28 cellular contexts compared by ENCODE assay signal in the genomic region with DNA sequence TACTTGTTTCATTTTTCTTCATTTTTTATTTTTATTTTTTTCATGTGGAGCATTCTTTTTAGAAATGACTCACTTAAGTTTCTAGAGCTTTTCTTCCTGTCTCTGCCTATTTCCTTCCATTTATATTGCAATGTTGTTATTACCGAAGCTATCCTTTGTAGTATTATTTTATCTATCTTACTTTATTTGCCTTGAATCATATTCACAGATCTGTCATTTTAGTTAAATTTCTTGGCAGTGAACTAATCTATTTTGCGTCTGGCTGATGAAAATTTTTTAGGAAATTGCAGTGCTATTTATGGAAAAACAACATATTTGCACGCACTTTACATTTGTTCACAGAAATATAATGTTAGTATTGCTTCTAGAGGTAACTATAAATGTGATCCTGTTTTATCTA.
"Had no signal": no experiment of that assay in that cellular context is flagged by ENCODE, and none has a peak within 500 bp of the region (broad histone marks: within the 10 kb centered on the region; RNA-seq: fewer than 3 reads in every experiment).

No MANE protein-coding gene starts in this region.

- ATAC-seq: esophagus mucosa; gastroesophageal sphincter; heart left ventricle; left cardiac atrium; left lung; left ventricle myocardium superior; lower lobe of right lung; mucosa of descending colon; naive thymus-derived CD8-positive, alpha-beta T cell had no signal

- H3K4me2 ChIP-seq: hepatocyte had no signal

- H3K36me3 Mint-ChIP-seq: immature natural killer cell; naive B cell; naive thymus-derived CD8-positive, alpha-beta T cell had no signal

- DNase-seq: colonic mucosa; cortex of kidney; dorsolateral prefrontal cortex; effector CD4-positive, alpha-beta T cell; effector memory CD4-positive, alpha-beta T cell; erythroblast; esophagus squamous epithelium; foreskin keratinocyte; heart left ventricle; immature natural killer cell; islet precursor cell; kidney; kidney glomerular epithelial cell; left cardiac atrium; left lung; left ventricle myocardium superior; lower lobe of right lung; mesenchymal stem cell; mucosa of descending colon; naive B cell; naive thymus-derived CD8-positive, alpha-beta T cell had no signal

- H3K27ac ChIP-seq: colonic mucosa, dorsolateral prefrontal cortex, epithelial cell of prostate, esophagus squamous epithelium, foreskin keratinocyte, gastroesophageal sphincter, heart left ventricle, hepatocyte, left lung, lower lobe of right lung had no signal

- FAIRE-seq: frontal cortex, kidney had no signal

- H3K27me3 Mint-ChIP-seq: dendritic cell treated with granulocyte-macrophage colony-stimulating factor and Interleukin-4, amounts not matched to agents 40 ng/mL and 50 ng/mL, for 4 days; naive B cell had no signal

- H3K27ac Mint-ChIP-seq: dendritic cell treated with granulocyte-macrophage colony-stimulating factor and Interleukin-4, amounts not matched to agents 40 ng/mL and 50 ng/mL, for 4 days; immature natural killer cell; mesothelial cell of epicardium; naive B cell; naive thymus-derived CD8-positive, alpha-beta T cell had no signal

- H3K79me2 ChIP-seq: hepatocyte had no signal

- H2AFZ ChIP-seq: hepatocyte had no signal

- H3K4me1 Mint-ChIP-seq: immature natural killer cell; mesothelial cell of epicardium; naive B cell; naive thymus-derived CD8-positive, alpha-beta T cell had no signal

- H3K4me1 ChIP-seq: colonic mucosa, esophagus squamous epithelium, foreskin keratinocyte, gastroesophageal sphincter, heart left ventricle, left lung, lower lobe of right lung had no signal

- H3K4me3 ChIP-seq: colonic mucosa, dorsolateral prefrontal cortex, esophagus squamous epithelium, gastroesophageal sphincter, heart left ventricle, hepatocyte, left lung, lower lobe of right lung, mucosa of descending colon had no signal

- H3K9me3 ChIP-seq: colonic mucosa, esophagus squamous epithelium, gastroesophageal sphincter, heart left ventricle, lower lobe of right lung, mucosa of descending colon had no signal

- H3K27me3 ChIP-seq: colonic mucosa, dorsolateral prefrontal cortex, esophagus squamous epithelium, foreskin keratinocyte, gastroesophageal sphincter, heart left ventricle, hepatocyte, left lung had no signal

- H3K4me3 Mint-ChIP-seq: dendritic cell treated with granulocyte-macrophage colony-stimulating factor and Interleukin-4, amounts not matched to agents 40 ng/mL and 50 ng/mL, for 4 days; immature natural killer cell; mesothelial cell of epicardium; naive B cell; naive thymus-derived CD8-positive, alpha-beta T cell had no signal

- H3K36me3 ChIP-seq: colonic mucosa, esophagus squamous epithelium, gastroesophageal sphincter, heart left ventricle, left lung, lower lobe of right lung had no signal
